ENCODE assay signal across 9 cellular contexts in the genomic region with DNA sequence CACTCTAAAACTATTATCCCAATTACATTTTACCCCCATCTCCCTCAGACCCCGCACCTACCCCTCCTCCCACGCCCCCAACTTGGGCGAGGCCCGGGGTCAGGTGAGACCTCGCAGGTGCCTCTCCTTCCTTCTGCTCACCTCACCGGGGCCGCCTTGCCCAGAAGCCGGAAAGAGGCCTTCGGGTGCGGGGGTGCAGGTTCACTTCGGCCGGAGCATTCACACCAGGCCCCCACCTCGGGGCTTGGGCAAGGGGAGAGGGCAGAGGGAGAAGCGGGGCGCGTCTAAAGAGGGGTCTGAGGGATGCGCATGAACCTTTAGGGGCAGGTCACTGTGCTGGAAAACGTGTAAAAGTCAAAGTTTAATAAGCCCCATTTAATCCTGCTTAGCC. TPM values are rescaled to one million over a fixed set of nuclear protein-coding genes. Genes with fewer than 3 reads are reported as not detected.
DNase-seq lines count a peak whose midpoint lies in the region; ATAC-seq and TF ChIP-seq lines count a peak whose summit lies in the region.
"Had no signal": no experiment of that assay in that cellular context is flagged by ENCODE, and none has a peak within 500 bp of the region (broad histone marks: within the 10 kb centered on the region; RNA-seq: fewer than 3 reads in every experiment).

No MANE protein-coding gene starts in this region.

- no peaks in the 10 kb centered on the region for H3K9me3 Mint-ChIP-seq in activated T-helper 1 cell treated with anti-CD3 and anti-CD28 coated beads, Interleukin-12 subunit alpha, Interleukin-12 subunit beta, Interleukin-2, Interleukin-4 antibody, amounts not matched to agents 30 ng/mL and 10 ng/mL and 1 ng/mL, durations not matched to agents 14 hours and 24 hours and 36 hours

- H3K27me3 ChIP-seq in sigmoid colon, result no peaks in the 10 kb centered on the region

- DNase-seq in G401 (ENCODE audit: low spot score), result peak; percentile 16
- no peak for DNase-seq in activated T-helper 1 cell treated with anti-CD3 and anti-CD28 coated beads, Interleukin-12 subunit alpha, Interleukin-12 subunit beta, Interleukin-2, Interleukin-4 antibody, amounts not matched to agents 30 ng/mL and 10 ng/mL and 1 ng/mL, durations not matched to agents 14 hours and 24 hours and 36 hours (ENCODE audit: low spot score)
- no peak for DNase-seq in left cardiac atrium
- no peak for DNase-seq in sigmoid colon
- DNase-seq in NCI-H446 (lab: John Stamatoyannopoulos, UW), result no peak
- no peak for DNase-seq in middle frontal gyrus (ENCODE audit: extremely low spot score, low spot score)

- peak overlapping the region; percentile 99 for H3K27ac Mint-ChIP-seq in activated T-helper 1 cell treated with anti-CD3 and anti-CD28 coated beads, Interleukin-12 subunit alpha, Interleukin-12 subunit beta, Interleukin-2, Interleukin-4 antibody, amounts not matched to agents 30 ng/mL and 10 ng/mL and 1 ng/mL, durations not matched to agents 14 hours and 24 hours and 36 hours

- H3K27me3 Mint-ChIP-seq in activated T-helper 1 cell treated with anti-CD3 and anti-CD28 coated beads, Interleukin-12 subunit alpha, Interleukin-12 subunit beta, Interleukin-2, Interleukin-4 antibody, amounts not matched to agents 30 ng/mL and 10 ng/mL and 1 ng/mL, durations not matched to agents 14 hours and 24 hours and 36 hours (ENCODE audit: insufficient read depth), result no peaks in the 10 kb centered on the region

- no peaks in the 10 kb centered on the region for H3K9me3 ChIP-seq in sigmoid colon

- peaks cover 18% of the 10 kb centered on the region for H3K4me1 Mint-ChIP-seq in activated T-helper 1 cell treated with anti-CD3 and anti-CD28 coated beads, Interleukin-12 subunit alpha, Interleukin-12 subunit beta, Interleukin-2, Interleukin-4 antibody, amounts not matched to agents 30 ng/mL and 10 ng/mL and 1 ng/mL, durations not matched to agents 14 hours and 24 hours and 36 hours (ENCODE audit: low read depth)

- H3K27ac ChIP-seq in sigmoid colon, result peak overlapping the region; percentile 76 to 80 (median 78)

- no peaks in the 10 kb centered on the region for H3K36me3 ChIP-seq in sigmoid colon

- peaks cover 27% of the 10 kb centered on the region for H3K36me3 Mint-ChIP-seq in activated T-helper 1 cell treated with anti-CD3 and anti-CD28 coated beads, Interleukin-12 subunit alpha, Interleukin-12 subunit beta, Interleukin-2, Interleukin-4 antibody, amounts not matched to agents 30 ng/mL and 10 ng/mL and 1 ng/mL, durations not matched to agents 14 hours and 24 hours and 36 hours (ENCODE audit: low read depth)

- intact Hi-C loops in activated T-helper 1 cell treated with anti-CD3 and anti-CD28 coated beads, Interleukin-12 subunit alpha, Interleukin-12 subunit beta, Interleukin-2, Interleukin-4 antibody, amounts not matched to agents 30 ng/mL and 10 ng/mL and 1 ng/mL, durations not matched to agents 14 hours and 24 hours and 36 hours (cut with micrococcal nuclease), result no loop called here
- intact Hi-C loops in left cardiac atrium (cut with DNase I) (no loop called here), sigmoid colon (cut with DNase I) (no loop called here)

- TF ChIP-seq EP300 in sigmoid colon (IDR thresholded peaks at IDR 0.05), result no peak

- no peak for TF ChIP-seq POLR2A in sigmoid colon (IDR thresholded peaks at IDR 0.05)

- no peak for TF ChIP-seq CTCF in sigmoid colon (IDR thresholded peaks at IDR 0.05)

- ATAC-seq in HG02885 (IDR thresholded peaks at IDR 0.05; ENCODE audit: poor library complexity, unreplicated experiment) (peak; percentile 23), left cardiac atrium (peak; percentile 9 to 27), GM18870 (IDR thresholded peaks at IDR 0.05; ENCODE audit: unreplicated experiment) (no peak)

- peak overlapping the region; percentile 99 for H3K4me3 Mint-ChIP-seq in activated T-helper 1 cell treated with anti-CD3 and anti-CD28 coated beads, Interleukin-12 subunit alpha, Interleukin-12 subunit beta, Interleukin-2, Interleukin-4 antibody, amounts not matched to agents 30 ng/mL and 10 ng/mL and 1 ng/mL, durations not matched to agents 14 hours and 24 hours and 36 hours

- 0% methylated on average over 18 of the region's 18 CpGs for WGBS in sigmoid colon, 2 donors

- peak overlapping the region; percentile 44 to 59 (median 58) for H3K4me3 ChIP-seq in sigmoid colon

- H3K4me1 ChIP-seq in sigmoid colon, result peaks cover 0 to 9% (median 0%) of the 10 kb centered on the region in 4 donors

- in situ Hi-C loops in G401 (cut with HindIII; ENCODE audit: low sequenced_read_pairs), result no loop called here

RNA-seq across cellular contexts. Expression of a gene that starts 0.4 kb away (rescaled TPM):
- 5.0 and 7.9 TPM in 2 replicates for total RNA-seq in G401 (2014; rRNA removed; shearing (Covaris generic))
- total RNA-seq in activated T-helper 1 cell treated with anti-CD3 and anti-CD28 coated beads, Interleukin-12 subunit alpha, Interleukin-12 subunit beta, Interleukin-2, Interleukin-4 antibody, amounts not matched to agents 30 ng/mL and 10 ng/mL and 1 ng/mL, durations not matched to agents 14 hours and 24 hours and 36 hours, result 5.4 TPM in 2 replicates
- 1 to 10 TPM; 2.7 to 2.9 TPM for total RNA-seq in left cardiac atrium
- 1 to 10 TPM; 3.9 to 6.4 (median 4.2) TPM for total RNA-seq in sigmoid colon
- polyA plus RNA-seq in sigmoid colon, result 1 to 10 TPM in 1 of 3 donors, under 1 TPM in 2; 0.60 to 3.7 (median 0.92) TPM

RNA-seq across cellular contexts. Expression of a gene that starts 3.4 kb away (rescaled TPM):
- total RNA-seq in G401 (2014; rRNA removed; shearing (Covaris generic)), result not detected in 2 replicates
- total RNA-seq in activated T-helper 1 cell treated with anti-CD3 and anti-CD28 coated beads, Interleukin-12 subunit alpha, Interleukin-12 subunit beta, Interleukin-2, Interleukin-4 antibody, amounts not matched to agents 30 ng/mL and 10 ng/mL and 1 ng/mL, durations not matched to agents 14 hours and 24 hours and 36 hours, result not detected in 2 replicates
- total RNA-seq in left cardiac atrium (not detected), sigmoid colon (not detected)
- not detected for polyA plus RNA-seq in sigmoid colon
- total RNA-seq: SK-MEL-5 had no signal
